20 cellular contexts compared by ENCODE assay signal in the genomic region with DNA sequence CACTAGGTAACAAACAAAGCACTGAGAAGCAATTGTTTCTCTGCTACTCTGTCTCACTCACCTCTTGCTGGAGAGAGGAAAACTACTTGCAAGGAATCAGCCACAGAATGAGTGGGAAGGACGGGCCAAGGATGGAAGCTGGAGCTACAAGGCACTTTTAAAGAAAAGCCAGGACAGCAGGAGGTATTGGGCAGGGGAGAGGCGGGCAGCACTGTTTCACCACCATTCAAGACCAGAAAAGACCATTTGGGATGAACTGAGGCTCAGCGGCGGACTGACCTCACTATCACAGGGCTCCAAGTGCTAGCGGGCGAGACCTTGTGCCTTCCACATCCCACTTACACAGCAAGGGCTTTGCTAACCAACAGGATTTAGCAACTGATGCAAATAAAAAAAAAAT.
DNase-seq lines count a peak whose midpoint lies in the region; ATAC-seq, FAIRE-seq and TF ChIP-seq lines count a peak whose summit lies in the region.
"Had no signal": no experiment of that assay in that cellular context is flagged by ENCODE, and none has a peak within 500 bp of the region (broad histone marks: within the 10 kb centered on the region; RNA-seq: fewer than 3 reads in every experiment).

No MANE protein-coding gene starts in this region.

- H3K27ac Mint-ChIP-seq in CD4-positive, alpha-beta T cell: peak overlapping the region; percentile 74
- peak overlapping the region; percentile 55 for H3K27ac Mint-ChIP-seq in activated naive CD8-positive, alpha-beta T cell treated with anti-CD3 and anti-CD28 coated beads for 36 hours
- H3K27ac Mint-ChIP-seq in naive thymus-derived CD4-positive, alpha-beta T cell: peak overlapping the region in 8 of 9 donors; percentile 66 to 96 (median 88)
- H3K27ac Mint-ChIP-seq: stimulated activated memory B cell treated with anti-CD40 and anti-IgM and Interleukin-4, amounts not matched to agents 10 μg/mL and 1 μg/mL and 100 μg/mL, for 72 hours had no signal

- peaks cover 11 to 46% (median 17%) of the 10 kb centered on the region in 10 experiments; a peak in 18 of 20 replicates for H3K4me1 ChIP-seq in BLaER1 treated with 17β-estradiol and CSF1 and Interleukin-3, amounts not matched to agents 10 nM and 100 nM
- H3K4me1 ChIP-seq in naive thymus-derived CD4-positive, alpha-beta T cell (ENCODE audit: control insufficient read depth in 2 of 2, insufficient read depth in 2 of 2, low read length in 2 of 2): peaks cover 2 to 55% of the 10 kb centered on the region in 2 donors
- H3K4me1 ChIP-seq: right atrium auricular region had no signal

- H3K36me3 Mint-ChIP-seq in CD4-positive, alpha-beta T cell (ENCODE audit: low read depth): peaks cover 94% of the 10 kb centered on the region
- peaks cover 35% of the 10 kb centered on the region for H3K36me3 Mint-ChIP-seq in activated naive CD8-positive, alpha-beta T cell treated with anti-CD3 and anti-CD28 coated beads for 36 hours
- peaks cover 0 to 54% (median 29%) of the 10 kb centered on the region in 5 donors for H3K36me3 Mint-ChIP-seq in naive thymus-derived CD4-positive, alpha-beta T cell
- H3K36me3 Mint-ChIP-seq: stimulated activated memory B cell treated with anti-CD40 and anti-IgM and Interleukin-4, amounts not matched to agents 10 μg/mL and 1 μg/mL and 100 μg/mL, for 72 hours had no signal

- FAIRE-seq in D721Med (lab: Jason Lieb, UNC): no peak

- peaks cover 0 to 99% (median 94%) of the 10 kb centered on the region in 11 experiments; a peak in 19 of 22 replicates for H3K36me3 ChIP-seq in BLaER1 treated with 17β-estradiol and CSF1 and Interleukin-3, amounts not matched to agents 10 nM and 100 nM
- peaks cover 0 to 24% (median 4%) of the 10 kb centered on the region in 3 experiments for H3K36me3 ChIP-seq in naive thymus-derived CD4-positive, alpha-beta T cell (ENCODE audit: control insufficient read depth in 2 of 3, insufficient read depth in 3 of 3, low read length in 3 of 3)
- H3K36me3 ChIP-seq: ovary, right atrium auricular region had no signal

- H3K4me1 Mint-ChIP-seq in CD4-positive, alpha-beta T cell (ENCODE audit: low read depth): peaks cover 74% of the 10 kb centered on the region
- peaks cover 42% of the 10 kb centered on the region for H3K4me1 Mint-ChIP-seq in activated naive CD8-positive, alpha-beta T cell treated with anti-CD3 and anti-CD28 coated beads for 36 hours
- H3K4me1 Mint-ChIP-seq in naive thymus-derived CD4-positive, alpha-beta T cell: peaks cover 24 to 88% (median 77%) of the 10 kb centered on the region in 7 donors
- H3K4me1 Mint-ChIP-seq: stimulated activated memory B cell treated with anti-CD40 and anti-IgM and Interleukin-4, amounts not matched to agents 10 μg/mL and 1 μg/mL and 100 μg/mL, for 72 hours had no signal

- no peak for TF ChIP-seq CTCF in CD4-positive, alpha-beta T cell (IDR thresholded peaks at IDR 0.05)
- no peak for TF ChIP-seq CTCF in D721Med (IDR thresholded peaks at IDR 0.05; ENCODE audit: insufficient read depth, missing control alignments)

- H3K4me3 ChIP-seq in BLaER1 treated with 17β-estradiol and CSF1 and Interleukin-3, amounts not matched to agents 10 nM and 100 nM: no peak overlapping the region
- peak overlapping the region; percentile 9 for H3K4me3 ChIP-seq in naive thymus-derived CD4-positive, alpha-beta T cell (ENCODE audit: low read length)
- H3K4me3 ChIP-seq: body of pancreas, ovary, right atrium auricular region had no signal

- H4K20me1 ChIP-seq in BLaER1 treated with 17β-estradiol and CSF1 and Interleukin-3, amounts not matched to agents 10 nM and 100 nM: peaks cover 0 to 26% (median 0%) of the 10 kb centered on the region in 11 experiments; a peak in 6 of 22 replicates

- H3K9me3 ChIP-seq in BLaER1 treated with 17β-estradiol and CSF1 and Interleukin-3, amounts not matched to agents 10 nM and 100 nM (replicated peaks in 1 of 11): 0 out of 22 replicates have a peak, but pooled peaks cover 0 to 13% (median 0%) of the 10 kb centered on the region in 11 experiments
- no peaks in the 10 kb centered on the region for H3K9me3 ChIP-seq in CD4-positive, alpha-beta T cell (ENCODE audit: control insufficient read depth, low read length)
- no peaks in the 10 kb centered on the region for H3K9me3 ChIP-seq in naive thymus-derived CD4-positive, alpha-beta T cell (ENCODE audit: control insufficient read depth in 2 of 3, low read length in 3 of 3)
- H3K9me3 ChIP-seq: body of pancreas, ovary, right atrium auricular region, SK-N-SH had no signal

- H3K27me3 Mint-ChIP-seq in CD4-positive, alpha-beta T cell: no peaks in the 10 kb centered on the region
- H3K27me3 Mint-ChIP-seq in activated naive CD8-positive, alpha-beta T cell treated with anti-CD3 and anti-CD28 coated beads for 36 hours: no peaks in the 10 kb centered on the region
- H3K27me3 Mint-ChIP-seq in naive thymus-derived CD4-positive, alpha-beta T cell: no peaks in the 10 kb centered on the region
- H3K27me3 Mint-ChIP-seq: stimulated activated memory B cell treated with anti-CD40 and anti-IgM and Interleukin-4, amounts not matched to agents 10 μg/mL and 1 μg/mL and 100 μg/mL, for 72 hours had no signal

- H3K9ac ChIP-seq in BLaER1 treated with 17β-estradiol and CSF1 and Interleukin-3, amounts not matched to agents 10 nM and 100 nM: no peak overlapping the region
- H3K9ac ChIP-seq: SK-N-SH had no signal

- CTCF ChIA-PET in CD4-positive, alpha-beta T cell (lab: Charles Lee): interaction anchor here (1.1 kb wide), 1 partner anchor 55 kb away, joined by 3 read pairs; no protein-coding TSS in a partner anchor
- CTCF ChIA-PET in naive thymus-derived CD4-positive, alpha-beta T cell (lab: Charles Lee): interaction anchor here (0.6 to 2.6 kb wide), 5 partner anchors 10 to 60 kb away, joined by 3 to 10 read pairs (median 5); no protein-coding TSS in a partner anchor

- ATAC-seq in CD4-positive, alpha-beta T cell (ENCODE audit: poor library complexity): no peak
- no peak for ATAC-seq in naive thymus-derived CD4-positive, alpha-beta T cell
- ATAC-seq: body of pancreas; stimulated activated memory B cell treated with anti-CD40 and anti-IgM and Interleukin-4, amounts not matched to agents 10 μg/mL and 1 μg/mL and 100 μg/mL, for 72 hours had no signal

- intact Hi-C loops in CD4-positive, alpha-beta T cell (cut with DNase I, micrococcal nuclease): loop anchor here in 1 of 2 experiments (5.0 kb wide), 2 partner anchors 33 to 58 kb away; no protein-coding TSS in a partner anchor
- intact Hi-C loops in naive thymus-derived CD4-positive, alpha-beta T cell (cut with micrococcal nuclease): loop anchor here in 1 of 2 donors (1.0 to 2.0 kb wide), 7 partner anchors 8 to 63 kb away; no protein-coding TSS in a partner anchor

- H3K4me2 ChIP-seq in BLaER1 treated with 17β-estradiol and CSF1 and Interleukin-3, amounts not matched to agents 10 nM and 100 nM: peak overlapping the region in 9 of 11 experiments; percentile 35 to 71 (median 44); a peak in 13 of 22 replicates
- H3K4me2 ChIP-seq: SK-N-SH had no signal

- no peak for DNase-seq in CD4-positive, alpha-beta T cell
- no peak for DNase-seq in activated naive CD8-positive, alpha-beta T cell treated with anti-CD3 and anti-CD28 coated beads for 36 hours
- peak in 2 of 9 donors; percentile 19 to 37 for DNase-seq in naive thymus-derived CD4-positive, alpha-beta T cell
- DNase-seq in D721Med (ENCODE audit: insufficient read length, low spot score): no peak
- DNase-seq in activated effector memory CD4-positive, alpha-beta T cell treated with Interleukin-2 at 50 U/mL for 16 hours: no peak
- DNase-seq in DMS79 treated with DMSO at 0.1 percent for 48 hours (lab: John Stamatoyannopoulos, UW): no peak
- DNase-seq: activated CD4-positive, alpha-beta T cell treated with anti-CD3 and anti-CD28 coated beads, Interleukin-2, amount 50 U/mL, for 1 hour; body of pancreas; cerebellar nuclear complex; mammary epithelial cell; NCI-H2029 treated with DMSO at 0.1 percent for 48 hours; NCI-H345; NCI-H82; ovary; SK-N-SH had no signal

- H3K27ac ChIP-seq in BLaER1 treated with 17β-estradiol and CSF1 and Interleukin-3, amounts not matched to agents 10 nM and 100 nM: peak overlapping the region in 2 of 11 experiments; percentile 20; a peak in 2 of 22 replicates
- peak overlapping the region; percentile 39 for H3K27ac ChIP-seq in CD4-positive, alpha-beta T cell (ENCODE audit: low read depth, low read length)
- peak overlapping the region; percentile 38 for H3K27ac ChIP-seq in naive thymus-derived CD4-positive, alpha-beta T cell (ENCODE audit: low read depth, low read length)
- H3K27ac ChIP-seq: body of pancreas, epithelial cell of prostate, ovary, right atrium auricular region, RWPE1 had no signal

- H3K9me3 Mint-ChIP-seq in CD4-positive, alpha-beta T cell: no peaks in the 10 kb centered on the region
- H3K9me3 Mint-ChIP-seq in activated naive CD8-positive, alpha-beta T cell treated with anti-CD3 and anti-CD28 coated beads for 36 hours: no peaks in the 10 kb centered on the region
- no peaks in the 10 kb centered on the region for H3K9me3 Mint-ChIP-seq in naive thymus-derived CD4-positive, alpha-beta T cell
- H3K9me3 Mint-ChIP-seq: stimulated activated memory B cell treated with anti-CD40 and anti-IgM and Interleukin-4, amounts not matched to agents 10 μg/mL and 1 μg/mL and 100 μg/mL, for 72 hours had no signal

- H3K4me3 Mint-ChIP-seq in CD4-positive, alpha-beta T cell: peak overlapping the region; percentile 62
- peak overlapping the region; percentile 57 for H3K4me3 Mint-ChIP-seq in activated naive CD8-positive, alpha-beta T cell treated with anti-CD3 and anti-CD28 coated beads for 36 hours
- peak overlapping the region in 9 of 10 donors; percentile 62 to 86 (median 78) for H3K4me3 Mint-ChIP-seq in naive thymus-derived CD4-positive, alpha-beta T cell
- H3K4me3 Mint-ChIP-seq: stimulated activated memory B cell treated with anti-CD40 and anti-IgM and Interleukin-4, amounts not matched to agents 10 μg/mL and 1 μg/mL and 100 μg/mL, for 72 hours had no signal

- no peaks in the 10 kb centered on the region for H3K27me3 ChIP-seq in BLaER1 treated with 17β-estradiol and CSF1 and Interleukin-3, amounts not matched to agents 10 nM and 100 nM
- H3K27me3 ChIP-seq in CD4-positive, alpha-beta T cell (ENCODE audit: control insufficient read depth, insufficient read depth, low read length): no peaks in the 10 kb centered on the region
- no peaks in the 10 kb centered on the region for H3K27me3 ChIP-seq in naive thymus-derived CD4-positive, alpha-beta T cell (ENCODE audit: control insufficient read depth in 2 of 2, insufficient read depth in 2 of 2, low read length in 2 of 2)
- H3K27me3 ChIP-seq: body of pancreas, ovary had no signal

- POLR2A ChIA-PET in CD4-positive, alpha-beta T cell (lab: Charles Lee): interaction anchor here (0.9 to 1.7 kb wide), 5 partner anchors 11 to 62 kb away, joined by 3 to 11 read pairs (median 4); no protein-coding TSS in a partner anchor
- POLR2A ChIA-PET in naive thymus-derived CD4-positive, alpha-beta T cell (lab: Charles Lee): interaction anchor here (0.7 to 2.6 kb wide), 8 partner anchors 12 to 58 kb away, joined by 3 to 14 read pairs (median 3); no protein-coding TSS in a partner anchor
